In genomic region chr5:151257731-151258715, GRCh38 we compare ENCODE assay signal across 1 cellular context.
TF ChIP-seq lines count a peak whose summit lies in the region.

No MANE protein-coding gene starts in this region.

TF ChIP-seq in GM12878, 131 proteins besides CTCF, POLR2A, EP300 and RAD21 (continues in another document):
- TF ChIP-seq ZNF274 (IDR thresholded peaks at IDR 0.05; ENCODE audit: insufficient read depth, insufficient read length) (no peak), ZBED1 (IDR thresholded peaks at IDR 0.05; ENCODE audit: borderline replicate concordance) (no peak), BACH1 (IDR thresholded peaks at IDR 0.05; ENCODE audit: borderline replicate concordance) (no peak), RCOR1 (conservative IDR thresholded peaks at IDR 0.05; ENCODE audit: low read depth, low read length) (0 out of 2 replicates have a peak, but pooled peaks have one; percentile 17), ELK1 (IDR thresholded peaks at IDR 0.05; ENCODE audit: low read depth, low read length) (no peak), RB1 (IDR thresholded peaks at IDR 0.05; ENCODE audit: borderline replicate concordance) (no peak), SMAD5 (IDR thresholded peaks at IDR 0.05; ENCODE audit: low read depth) (no peak), JUNB (IDR thresholded peaks at IDR 0.05) (no peak), WRNIP1 (IDR thresholded peaks at IDR 0.05; ENCODE audit: borderline replicate concordance, low read depth, low read length) (no peak), YBX1 (IDR thresholded peaks at IDR 0.05) (no peak), STAT3 (IDR thresholded peaks at IDR 0.05; ENCODE audit: low read depth, low read length) (no peak), TARDBP (IDR thresholded peaks at IDR 0.05; ENCODE audit: borderline replicate concordance) (no peak), HCFC1 (IDR thresholded peaks at IDR 0.05; ENCODE audit: low read length) (no peak; the same call in 1 of the 2 replicates), SMAD1 (IDR thresholded peaks at IDR 0.05; ENCODE audit: low read depth, partially characterized antibody) (peak; percentile 34), MXI1 (IDR thresholded peaks at IDR 0.05; ENCODE audit: low read depth, low read length) (no peak), USF1 (IDR thresholded peaks at IDR 0.05; ENCODE audit: borderline replicate concordance, extremely low read length, insufficient read depth, low read depth, low read length) (no peak), ESRRA (IDR thresholded peaks at IDR 0.05; ENCODE audit: low read length) (no peak), ZBTB33 (IDR thresholded peaks at IDR 0.05) (no peak), KDM1A (IDR thresholded peaks at IDR 0.05; ENCODE audit: borderline replicate concordance) (no peak), IKZF2 (IDR thresholded peaks at IDR 0.05) (peak; percentile 52 to 53; a peak in 3 of 4 replicates), ZZZ3 (IDR thresholded peaks at IDR 0.05; ENCODE audit: control insufficient read depth, insufficient read length, low read depth) (no peak), EGR1 (IDR thresholded peaks at IDR 0.05; ENCODE audit: borderline replicate concordance in 1 of 2, low read depth in 2 of 2, low read length in 2 of 2) (no peak), REST (IDR thresholded peaks at IDR 0.05; ENCODE audit: low read depth, low read length) (no peak), CBX5 (IDR thresholded peaks at IDR 0.05; ENCODE audit: low read depth) (no peak), CEBPB (IDR thresholded peaks at IDR 0.05; ENCODE audit: borderline replicate concordance in 1 of 2, low read depth in 2 of 2, low read length in 2 of 2) (no peak), CHD4 (IDR thresholded peaks at IDR 0.05) (no peak), NFIC (IDR thresholded peaks at IDR 0.05; ENCODE audit: low read depth, low read length) (no peak; the same call in 1 of the 2 replicates), ETV6 (conservative IDR thresholded peaks at IDR 0.05 in 1 of 2, IDR thresholded peaks at IDR 0.05 in 1 of 2; ENCODE audit: borderline replicate concordance in 1 of 2, low read depth in 1 of 2) (no peak), SIN3A (IDR thresholded peaks at IDR 0.05; ENCODE audit: low read depth, low read length) (no peak), BHLHE40 (IDR thresholded peaks at IDR 0.05; ENCODE audit: borderline replicate concordance in 1 of 2, low read depth in 2 of 2, low read length in 1 of 2) (peak in 1 of 2 experiments; percentile 12; a peak in 1 of 4 replicates), EZH2 (IDR thresholded peaks at IDR 0.05; ENCODE audit: borderline replicate concordance, control insufficient read depth, low read depth, low read length) (no peak), POLR2AphosphoS2 (IDR thresholded peaks at IDR 0.05; ENCODE audit: low read depth, low read length) (no peak), NR2C1 (IDR thresholded peaks at IDR 0.05) (no peak), NBN (IDR thresholded peaks at IDR 0.05) (peak; percentile 53; the same call in 1 of the 2 replicates), CHD1 (IDR thresholded peaks at IDR 0.05; ENCODE audit: low read depth, low read length) (no peak), PBX3 (IDR thresholded peaks at IDR 0.05; ENCODE audit: insufficient replicate concordance, low read depth, low read length) (no peak), BRCA1 (IDR thresholded peaks at IDR 0.05; ENCODE audit: low read depth, low read length) (no peak), MEF2A (IDR thresholded peaks at IDR 0.05; ENCODE audit: insufficient read depth, low read depth, low read length) (no peak), ZBTB4 (CRISPR knock-in tag; IDR thresholded peaks at IDR 0.05) (no peak), CBX3 (IDR thresholded peaks at IDR 0.05; ENCODE audit: borderline replicate concordance, low read depth) (no peak), SPI1 (IDR thresholded peaks at IDR 0.05; ENCODE audit: borderline replicate concordance, insufficient read depth, low read depth, low read length) (peak; percentile 94), CBFB (IDR thresholded peaks at IDR 0.05; ENCODE audit: low read depth) (no peak), E4F1 (IDR thresholded peaks at IDR 0.05; ENCODE audit: borderline replicate concordance, partially characterized antibody) (no peak), ZNF592 (IDR thresholded peaks at IDR 0.05) (no peak), HDGF (IDR thresholded peaks at IDR 0.05) (no peak), DPF2 (IDR thresholded peaks at IDR 0.05) (0 out of 2 replicates have a peak, but pooled peaks have one; percentile 30), ZNF24 (IDR thresholded peaks at IDR 0.05) (no peak), STAT1 (conservative IDR thresholded peaks at IDR 0.05) (no peak), JUND (IDR thresholded peaks at IDR 0.05; ENCODE audit: low read depth, low read length) (no peak), CREB1 (IDR thresholded peaks at IDR 0.05; ENCODE audit: low read depth) (no peak)
